In the genomic region with DNA sequence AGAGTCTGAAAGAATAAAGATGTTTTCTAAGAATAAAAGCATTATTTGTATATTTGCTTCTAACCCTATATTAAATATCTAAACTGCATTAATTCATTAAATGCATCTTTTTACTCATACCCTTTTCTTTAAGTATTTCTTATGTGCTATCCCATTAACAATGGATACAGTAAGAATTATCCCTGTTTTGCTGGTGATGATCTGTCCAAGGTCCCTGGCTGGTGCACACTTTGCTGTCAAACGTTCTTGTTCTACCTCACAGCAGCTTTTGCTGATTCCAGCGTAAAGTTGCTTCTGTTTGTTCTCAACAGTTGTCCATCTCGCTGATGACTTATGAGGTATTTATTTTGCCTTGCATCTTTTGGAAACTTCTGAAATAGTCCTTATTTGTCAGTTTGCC, we compare ENCODE assay signal across 25 cellular contexts.
"Had no signal": no experiment of that assay in that cellular context is flagged by ENCODE, and none has a peak within 500 bp of the region (broad histone marks: within the 10 kb centered on the region; RNA-seq: fewer than 3 reads in every experiment).

No MANE protein-coding gene starts in this region.

- H3K27ac ChIP-seq: colonic mucosa, coronary artery, dorsolateral prefrontal cortex, epithelial cell of prostate, esophagus muscularis mucosa, esophagus squamous epithelium, foreskin keratinocyte, gastrocnemius medialis, gastroesophageal sphincter, heart right ventricle, hepatocyte had no signal

- H3K79me2 ChIP-seq: hepatocyte had no signal

- H3K4me3 ChIP-seq: colonic mucosa, coronary artery, dorsolateral prefrontal cortex, esophagus muscularis mucosa, esophagus squamous epithelium, gastrocnemius medialis, gastroesophageal sphincter, heart right ventricle, hepatocyte had no signal

- H2AFZ ChIP-seq: hepatocyte had no signal

- ATAC-seq: effector memory CD8-positive, alpha-beta T cell; esophagus mucosa; foreskin keratinocyte; gastrocnemius medialis; gastroesophageal sphincter; heart right ventricle had no signal

- H3K4me1 ChIP-seq: esophagus muscularis mucosa, foreskin keratinocyte, gastrocnemius medialis, gastroesophageal sphincter, heart right ventricle had no signal

- H3K27me3 ChIP-seq: colonic mucosa, foreskin keratinocyte, gastrocnemius medialis, hepatocyte had no signal

- DNase-seq: colonic mucosa; cortex of kidney; dermis blood vessel endothelial cell; dorsolateral prefrontal cortex; effector CD4-positive, alpha-beta T cell; effector CD8-positive, alpha-beta T cell; effector memory CD4-positive, alpha-beta T cell; effector memory CD8-positive, alpha-beta T cell; endodermal cell; erythroblast; esophagus squamous epithelium; foreskin fibroblast; foreskin keratinocyte; foreskin melanocyte; gastrocnemius medialis; glutamatergic neuron; head of caudate nucleus; heart right ventricle; hippocampal formation had no signal

- H3K36me3 ChIP-seq: colonic mucosa, esophagus muscularis mucosa, esophagus squamous epithelium, gastrocnemius medialis, gastroesophageal sphincter, heart right ventricle had no signal

- H3K9me3 ChIP-seq: colonic mucosa, esophagus muscularis mucosa, esophagus squamous epithelium, gastrocnemius medialis, gastroesophageal sphincter, heart right ventricle had no signal

- H3K4me2 ChIP-seq: hepatocyte had no signal
